Comparison of ENCODE assay signal across 2 cellular contexts in the genomic region with DNA sequence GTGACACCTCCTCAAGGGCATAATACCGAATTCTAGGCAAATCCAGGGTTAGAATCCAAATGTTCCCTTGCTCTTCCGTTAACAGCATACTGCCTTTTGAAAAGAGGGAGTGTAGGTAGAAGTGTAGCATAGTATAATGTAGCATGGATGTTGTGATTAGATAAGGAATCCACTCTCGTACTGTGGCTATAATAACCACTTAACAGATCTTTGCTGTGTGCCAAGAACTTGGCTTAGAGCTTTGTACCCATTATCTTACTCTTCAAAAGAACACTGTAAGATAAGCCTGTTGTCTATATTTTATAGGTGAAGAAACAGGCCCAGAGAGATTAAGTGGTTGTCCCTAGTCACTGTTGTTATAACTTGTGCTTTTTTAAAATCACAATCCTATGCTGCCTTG.
TF ChIP-seq lines count a peak whose summit lies in the region.

No MANE protein-coding gene starts in this region.

TF ChIP-seq in endothelial cell of umbilical vein, 7 proteins besides CTCF, POLR2A, EP300 and RAD21:
- TF ChIP-seq EZH2 (IDR thresholded peaks at IDR 0.05; ENCODE audit: borderline replicate concordance, low read depth, low read length, severe bottlenecking): no peak
- TF ChIP-seq JUN (IDR thresholded peaks at IDR 0.05; ENCODE audit: borderline replicate concordance, insufficient read depth, insufficient read length, low read depth): no peak
- TF ChIP-seq GATA2 (IDR thresholded peaks at IDR 0.05; ENCODE audit: insufficient read depth, insufficient read length, low read depth, low read length): no peak
- TF ChIP-seq POLR2AphosphoS5 (IDR thresholded peaks at IDR 0.05; ENCODE audit: insufficient read depth, low read depth, low read length): no peak
- no peak for TF ChIP-seq MYC (IDR thresholded peaks at IDR 0.05; ENCODE audit: low read depth, low read length)
- TF ChIP-seq FOS (IDR thresholded peaks at IDR 0.05; ENCODE audit: borderline replicate concordance, insufficient read depth, low read length): no peak
- TF ChIP-seq, protein P1, sequence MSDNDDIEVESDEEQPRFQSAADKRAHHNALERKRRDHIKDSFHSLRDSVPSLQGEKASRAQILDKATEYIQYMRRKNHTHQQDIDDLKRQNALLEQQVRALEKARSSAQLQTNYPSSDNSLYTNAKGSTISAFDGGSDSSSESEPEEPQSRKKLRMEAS (IDR thresholded peaks at IDR 0.05; ENCODE audit: insufficient read depth, insufficient read length): no peak

TF ChIP-seq in GM23338, 12 proteins besides CTCF, POLR2A, EP300 and RAD21:
- TF ChIP-seq, protein P2, sequence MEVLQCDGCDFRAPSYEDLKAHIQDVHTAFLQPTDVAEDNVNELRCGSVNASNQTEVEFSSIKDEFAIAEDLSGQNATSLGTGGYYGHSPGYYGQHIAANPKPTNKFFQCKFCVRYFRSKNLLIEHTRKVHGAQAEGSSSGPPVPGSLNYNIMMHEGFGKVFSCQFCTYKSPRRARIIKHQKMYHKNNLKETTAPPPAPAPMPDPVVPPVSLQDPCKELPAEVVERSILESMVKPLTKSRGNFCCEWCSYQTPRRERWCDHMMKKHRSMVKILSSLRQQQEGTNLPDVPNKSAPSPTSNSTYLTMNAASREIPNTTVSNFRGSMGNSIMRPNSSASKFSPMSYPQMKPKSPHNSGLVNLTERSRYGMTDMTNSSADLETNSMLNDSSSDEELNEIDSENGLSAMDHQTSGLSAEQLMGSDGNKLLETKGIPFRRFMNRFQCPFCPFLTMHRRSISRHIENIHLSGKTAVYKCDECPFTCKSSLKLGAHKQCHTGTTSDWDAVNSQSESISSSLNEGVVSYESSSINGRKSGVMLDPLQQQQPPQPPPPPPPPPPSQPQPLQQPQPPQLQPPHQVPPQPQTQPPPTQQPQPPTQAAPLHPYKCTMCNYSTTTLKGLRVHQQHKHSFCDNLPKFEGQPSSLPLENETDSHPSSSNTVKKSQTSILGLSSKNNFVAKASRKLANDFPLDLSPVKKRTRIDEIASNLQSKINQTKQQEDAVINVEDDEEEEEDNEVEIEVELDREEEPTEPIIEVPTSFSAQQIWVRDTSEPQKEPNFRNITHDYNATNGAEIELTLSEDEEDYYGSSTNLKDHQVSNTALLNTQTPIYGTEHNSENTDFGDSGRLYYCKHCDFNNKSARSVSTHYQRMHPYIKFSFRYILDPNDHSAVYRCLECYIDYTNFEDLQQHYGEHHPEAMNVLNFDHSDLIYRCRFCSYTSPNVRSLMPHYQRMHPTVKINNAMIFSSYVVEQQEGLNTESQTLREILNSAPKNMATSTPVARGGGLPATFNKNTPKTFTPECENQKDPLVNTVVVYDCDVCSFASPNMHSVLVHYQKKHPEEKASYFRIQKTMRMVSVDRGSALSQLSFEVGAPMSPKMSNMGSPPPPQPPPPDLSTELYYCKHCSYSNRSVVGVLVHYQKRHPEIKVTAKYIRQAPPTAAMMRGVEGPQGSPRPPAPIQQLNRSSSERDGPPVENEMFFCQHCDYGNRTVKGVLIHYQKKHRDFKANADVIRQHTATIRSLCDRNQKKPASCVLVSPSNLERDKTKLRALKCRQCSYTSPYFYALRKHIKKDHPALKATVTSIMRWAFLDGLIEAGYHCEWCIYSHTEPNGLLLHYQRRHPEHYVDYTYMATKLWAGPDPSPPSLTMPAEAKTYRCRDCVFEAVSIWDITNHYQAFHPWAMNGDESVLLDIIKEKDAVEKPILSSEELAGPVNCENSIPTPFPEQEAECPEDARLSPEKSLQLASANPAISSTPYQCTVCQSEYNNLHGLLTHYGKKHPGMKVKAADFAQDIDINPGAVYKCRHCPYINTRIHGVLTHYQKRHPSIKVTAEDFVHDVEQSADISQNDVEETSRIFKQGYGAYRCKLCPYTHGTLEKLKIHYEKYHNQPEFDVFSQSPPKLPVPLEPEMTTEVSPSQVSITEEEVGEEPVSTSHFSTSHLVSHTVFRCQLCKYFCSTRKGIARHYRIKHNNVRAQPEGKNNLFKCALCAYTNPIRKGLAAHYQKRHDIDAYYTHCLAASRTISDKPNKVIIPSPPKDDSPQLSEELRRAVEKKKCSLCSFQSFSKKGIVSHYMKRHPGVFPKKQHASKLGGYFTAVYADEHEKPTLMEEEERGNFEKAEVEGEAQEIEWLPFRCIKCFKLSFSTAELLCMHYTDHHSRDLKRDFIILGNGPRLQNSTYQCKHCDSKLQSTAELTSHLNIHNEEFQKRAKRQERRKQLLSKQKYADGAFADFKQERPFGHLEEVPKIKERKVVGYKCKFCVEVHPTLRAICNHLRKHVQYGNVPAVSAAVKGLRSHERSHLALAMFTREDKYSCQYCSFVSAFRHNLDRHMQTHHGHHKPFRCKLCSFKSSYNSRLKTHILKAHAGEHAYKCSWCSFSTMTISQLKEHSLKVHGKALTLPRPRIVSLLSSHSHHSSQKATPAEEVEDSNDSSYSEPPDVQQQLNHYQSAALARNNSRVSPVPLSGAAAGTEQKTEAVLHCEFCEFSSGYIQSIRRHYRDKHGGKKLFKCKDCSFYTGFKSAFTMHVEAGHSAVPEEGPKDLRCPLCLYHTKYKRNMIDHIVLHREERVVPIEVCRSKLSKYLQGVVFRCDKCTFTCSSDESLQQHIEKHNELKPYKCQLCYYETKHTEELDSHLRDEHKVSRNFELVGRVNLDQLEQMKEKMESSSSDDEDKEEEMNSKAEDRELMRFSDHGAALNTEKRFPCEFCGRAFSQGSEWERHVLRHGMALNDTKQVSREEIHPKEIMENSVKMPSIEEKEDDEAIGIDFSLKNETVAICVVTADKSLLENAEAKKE (CRISPR knock-in tag; IDR thresholded peaks at IDR 0.05): no peak
- TF ChIP-seq POLR2AphosphoS5 (IDR thresholded peaks at IDR 0.05; ENCODE audit: low read depth) (no peak), ZNF331 (CRISPR knock-in tag; IDR thresholded peaks at IDR 0.05; ENCODE audit: low read depth) (no peak), ZNF114 (CRISPR knock-in tag; IDR thresholded peaks at IDR 0.05) (no peak), EZH2phosphoT487 (IDR thresholded peaks at IDR 0.05; ENCODE audit: unreplicated experiment) (no peak)
- TF ChIP-seq, protein P3, sequence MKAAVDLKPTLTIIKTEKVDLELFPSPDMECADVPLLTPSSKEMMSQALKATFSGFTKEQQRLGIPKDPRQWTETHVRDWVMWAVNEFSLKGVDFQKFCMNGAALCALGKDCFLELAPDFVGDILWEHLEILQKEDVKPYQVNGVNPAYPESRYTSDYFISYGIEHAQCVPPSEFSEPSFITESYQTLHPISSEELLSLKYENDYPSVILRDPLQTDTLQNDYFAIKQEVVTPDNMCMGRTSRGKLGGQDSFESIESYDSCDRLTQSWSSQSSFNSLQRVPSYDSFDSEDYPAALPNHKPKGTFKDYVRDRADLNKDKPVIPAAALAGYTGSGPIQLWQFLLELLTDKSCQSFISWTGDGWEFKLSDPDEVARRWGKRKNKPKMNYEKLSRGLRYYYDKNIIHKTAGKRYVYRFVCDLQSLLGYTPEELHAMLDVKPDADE (IDR thresholded peaks at IDR 0.05): no peak
- TF ChIP-seq, protein P4, sequence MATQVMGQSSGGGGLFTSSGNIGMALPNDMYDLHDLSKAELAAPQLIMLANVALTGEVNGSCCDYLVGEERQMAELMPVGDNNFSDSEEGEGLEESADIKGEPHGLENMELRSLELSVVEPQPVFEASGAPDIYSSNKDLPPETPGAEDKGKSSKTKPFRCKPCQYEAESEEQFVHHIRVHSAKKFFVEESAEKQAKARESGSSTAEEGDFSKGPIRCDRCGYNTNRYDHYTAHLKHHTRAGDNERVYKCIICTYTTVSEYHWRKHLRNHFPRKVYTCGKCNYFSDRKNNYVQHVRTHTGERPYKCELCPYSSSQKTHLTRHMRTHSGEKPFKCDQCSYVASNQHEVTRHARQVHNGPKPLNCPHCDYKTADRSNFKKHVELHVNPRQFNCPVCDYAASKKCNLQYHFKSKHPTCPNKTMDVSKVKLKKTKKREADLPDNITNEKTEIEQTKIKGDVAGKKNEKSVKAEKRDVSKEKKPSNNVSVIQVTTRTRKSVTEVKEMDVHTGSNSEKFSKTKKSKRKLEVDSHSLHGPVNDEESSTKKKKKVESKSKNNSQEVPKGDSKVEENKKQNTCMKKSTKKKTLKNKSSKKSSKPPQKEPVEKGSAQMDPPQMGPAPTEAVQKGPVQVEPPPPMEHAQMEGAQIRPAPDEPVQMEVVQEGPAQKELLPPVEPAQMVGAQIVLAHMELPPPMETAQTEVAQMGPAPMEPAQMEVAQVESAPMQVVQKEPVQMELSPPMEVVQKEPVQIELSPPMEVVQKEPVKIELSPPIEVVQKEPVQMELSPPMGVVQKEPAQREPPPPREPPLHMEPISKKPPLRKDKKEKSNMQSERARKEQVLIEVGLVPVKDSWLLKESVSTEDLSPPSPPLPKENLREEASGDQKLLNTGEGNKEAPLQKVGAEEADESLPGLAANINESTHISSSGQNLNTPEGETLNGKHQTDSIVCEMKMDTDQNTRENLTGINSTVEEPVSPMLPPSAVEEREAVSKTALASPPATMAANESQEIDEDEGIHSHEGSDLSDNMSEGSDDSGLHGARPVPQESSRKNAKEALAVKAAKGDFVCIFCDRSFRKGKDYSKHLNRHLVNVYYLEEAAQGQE (IDR thresholded peaks at IDR 0.05; ENCODE audit: unreplicated experiment): no peak
